ENCODE assay signal across 8 cellular contexts in the genomic region with DNA sequence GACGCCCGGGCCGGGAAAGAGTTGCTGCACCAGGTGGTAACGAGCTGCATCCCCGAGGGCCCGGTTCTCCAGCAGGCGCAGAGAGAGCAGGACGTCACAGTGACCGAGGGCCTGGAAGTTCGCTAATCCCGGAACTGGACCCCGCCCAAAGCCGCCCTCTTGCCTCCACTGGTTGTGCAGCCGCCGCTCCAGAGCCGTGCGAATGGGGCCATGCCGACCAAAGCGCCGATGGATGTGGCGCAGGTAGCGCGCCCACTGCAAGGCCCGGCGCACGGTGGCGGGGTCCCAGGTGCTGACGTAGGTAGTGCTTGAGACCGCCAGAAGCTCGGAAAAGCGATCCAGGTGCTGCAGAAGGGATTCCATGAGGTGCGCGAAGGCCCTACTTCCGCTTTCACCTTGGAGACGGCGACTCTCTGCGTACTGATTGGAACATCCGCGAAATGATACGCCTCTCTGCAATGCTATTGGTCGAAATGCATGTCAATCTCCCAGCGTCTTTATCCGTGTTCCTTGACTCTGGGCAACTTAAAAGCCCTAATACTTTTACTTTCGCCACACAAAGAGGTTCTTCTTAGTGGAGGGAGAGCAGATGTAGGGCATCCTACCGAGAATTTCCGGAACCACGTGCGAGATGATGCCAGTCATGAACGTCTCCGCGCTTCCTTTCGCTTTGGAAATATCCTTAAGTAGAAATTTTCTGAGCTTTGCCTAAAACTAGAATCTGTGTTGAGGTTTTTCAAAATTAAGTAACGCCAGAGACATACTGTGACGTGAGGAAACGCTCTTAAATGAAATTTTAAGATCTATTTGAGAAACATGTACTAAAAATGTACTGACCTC. TPM values are rescaled to one million over a fixed set of nuclear protein-coding genes. Genes with fewer than 3 reads are reported as not detected.
DNase-seq lines count a peak whose midpoint lies in the region; ATAC-seq, FAIRE-seq and TF ChIP-seq lines count a peak whose summit lies in the region.

A gene with protein sequence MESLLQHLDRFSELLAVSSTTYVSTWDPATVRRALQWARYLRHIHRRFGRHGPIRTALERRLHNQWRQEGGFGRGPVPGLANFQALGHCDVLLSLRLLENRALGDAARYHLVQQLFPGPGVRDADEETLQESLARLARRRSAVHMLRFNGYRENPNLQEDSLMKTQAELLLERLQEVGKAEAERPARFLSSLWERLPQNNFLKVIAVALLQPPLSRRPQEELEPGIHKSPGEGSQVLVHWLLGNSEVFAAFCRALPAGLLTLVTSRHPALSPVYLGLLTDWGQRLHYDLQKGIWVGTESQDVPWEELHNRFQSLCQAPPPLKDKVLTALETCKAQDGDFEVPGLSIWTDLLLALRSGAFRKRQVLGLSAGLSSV (minus strand): TSS at position 376 of the 840 bp plus-strand sequence. CDS start 13 bp downstream, at position 363.

- TF ChIP-seq POLR2A in GM12891 (IDR thresholded peaks at IDR 0.05; ENCODE audit: low read depth, low read length): peak; percentile 78

- no peaks in the 10 kb centered on the region for H3K9me3 Mint-ChIP-seq in T-cell

- H3K36me3 ChIP-seq in heart right ventricle (no peaks in the 10 kb centered on the region), upper lobe of right lung (peaks cover 3% of the 10 kb centered on the region)

- H3K27me3 Mint-ChIP-seq in T-cell: no peaks in the 10 kb centered on the region

- DNase-seq in GM12891 (ENCODE audit: insufficient read length, low spot score): peak; percentile 63
- DNase-seq in NCI-H1436 treated with DMSO at 0.1 percent for 48 hours (lab: John Stamatoyannopoulos, UW): peak; percentile 73
- peak; percentile 81 to 95 (median 92) for DNase-seq in T-cell
- DNase-seq in heart right ventricle: peak; percentile 87 to 98
- DNase-seq in posterior cingulate gyrus: peak; percentile 79 to 97 (median 90)
- DNase-seq in upper lobe of right lung: peak; percentile 95

- peak; percentile 95 for FAIRE-seq in GM12891 (lab: Jason Lieb, UNC)

- peaks cover 17% of the 10 kb centered on the region for H3K36me3 Mint-ChIP-seq in T-cell

- 0 to 1% (median 0%) methylated on average over 55 of the region's 55 CpGs for WGBS in adipose tissue, 3 donors
- 0 to 1% methylated on average over 55 of the region's 55 CpGs for WGBS in heart right ventricle, 2 donors

- H3K27me3 ChIP-seq in heart right ventricle: no peaks in the 10 kb centered on the region
- H3K27me3 ChIP-seq in upper lobe of right lung: no peaks in the 10 kb centered on the region

- POLR2A ChIA-PET in T-cell (lab: Charles Lee): interaction anchor here (0.6 to 0.9 kb wide), 4 partner anchors 32 to 203 kb away, joined by 3 to 8 read pairs (median 4); a partner anchor contains a TSS

- H3K4me3 ChIP-seq in heart right ventricle (peak within 1 kb of the TSS; percentile 37 to 98 (median 84)), upper lobe of right lung (peak within 1 kb of the TSS; percentile 78)

- H3K27ac Mint-ChIP-seq in T-cell: peak within 1 kb of the TSS; percentile 99 to 100

- CTCF ChIA-PET in T-cell (lab: Charles Lee): interaction anchor here (1.1 to 2.5 kb wide), 2 partner anchors 9 to 204 kb away, joined by 4 to 12 read pairs; a partner anchor contains a TSS

- TF ChIP-seq CTCF in heart right ventricle (IDR thresholded peaks at IDR 0.05) (no peak), upper lobe of right lung (IDR thresholded peaks at IDR 0.05) (no peak)

- H3K9me3 ChIP-seq in heart right ventricle (no peaks in the 10 kb centered on the region), upper lobe of right lung (no peaks in the 10 kb centered on the region)

- H3K4me1 ChIP-seq in heart right ventricle (peaks cover 0 to 22% (median 18%) of the 10 kb centered on the region in 9 donors), upper lobe of right lung (peaks cover 19% of the 10 kb centered on the region)

- peak within 1 kb of the TSS; percentile 95 to 100 (median 99) for H3K4me3 Mint-ChIP-seq in T-cell

- peak; percentile 98 for ATAC-seq in HG02840 (IDR thresholded peaks at IDR 0.05; ENCODE audit: low FRiP score, unreplicated experiment)
- peak; percentile 94 to 95 (median 94) for ATAC-seq in T-cell (replicated peaks in 1 of 4)
- peak; percentile 98 to 99 (median 98) for ATAC-seq in heart right ventricle
- ATAC-seq in upper lobe of right lung: peak; percentile 99

- peaks cover 46 to 49% (median 47%) of the 10 kb centered on the region in 3 donors for H3K4me1 Mint-ChIP-seq in T-cell

- intact Hi-C loops in heart right ventricle (cut with DNase I): loop anchor here in 3 of 10 donors (2.0 to 10.0 kb wide), 4 partner anchors 102 to 193 kb away; no protein-coding TSS in a partner anchor
- intact Hi-C loops in posterior cingulate gyrus (cut with DNase I): loop anchor here (1.0 to 5.0 kb wide), 3 partner anchors 41 to 203 kb away; a partner anchor contains a TSS
- intact Hi-C loops in upper lobe of right lung (cut with DNase I): no loop called here

- H3K27ac ChIP-seq in adipose tissue (ENCODE audit: low read depth, low read length): peak within 1 kb of the TSS; percentile 30
- peak within 1 kb of the TSS; percentile 60 to 94 (median 85) for H3K27ac ChIP-seq in heart right ventricle
- peak within 1 kb of the TSS; percentile 84 for H3K27ac ChIP-seq in upper lobe of right lung

TF ChIP-seq in GM12891, 5 proteins besides CTCF, POLR2A, EP300 and RAD21:
- TF ChIP-seq SPI1 (IDR thresholded peaks at IDR 0.05; ENCODE audit: low read depth, low read length): peak; percentile 65
- TF ChIP-seq POU2F2 (IDR thresholded peaks at IDR 0.05; ENCODE audit: low read depth, low read length): peak; percentile 76; the same call in 1 of the 2 replicates
- TF ChIP-seq POLR2AphosphoS5 (IDR thresholded peaks at IDR 0.05; ENCODE audit: low read depth, low read length): peak; percentile 86
- TF ChIP-seq PAX5 (IDR thresholded peaks at IDR 0.05; ENCODE audit: insufficient read depth, low read length, severe bottlenecking): no peak
- peak; percentile 60; the same call in 1 of the 2 replicates for TF ChIP-seq TAF1 (IDR thresholded peaks at IDR 0.05; ENCODE audit: low read depth, low read length)

RNA-seq across cellular contexts. Expression of the gene that starts here (rescaled TPM):
- polyA plus RNA-seq in GM12891 (2012; ENCODE audit: low read depth, missing spikeins): 3.7 TPM
- total RNA-seq in T-cell (10 to 100 TPM in 4 of 5 donors, 1 to 10 TPM in 1; 8.5 to 23.5 (median 22.2) TPM), heart right ventricle (1 to 10 TPM; 3.1 to 7.6 (median 4.8) TPM), upper lobe of right lung (7.3 TPM)
- polyA plus RNA-seq in adipose tissue (1 to 10 TPM; 1.3 to 8.6 (median 2.5) TPM), heart right ventricle (1 to 10 TPM; 3.5 to 4.4 TPM)

Comparison
In these comparisons a context has a peak if more than half of its experiments do, and no peak if none do; other contexts are left out.
1. Peak in every context shown above with its lines: DNase-seq, ATAC-seq, H3K4me3 ChIP-seq and H3K27ac ChIP-seq.
2. H3K27ac ChIP-seq: peak in every context shown above with its lines; median percentile 85 in heart right ventricle; 84 in upper lobe of right lung; 30 in adipose tissue.